Comparison of ENCODE assay signal across 10 cellular contexts in the genomic region with DNA sequence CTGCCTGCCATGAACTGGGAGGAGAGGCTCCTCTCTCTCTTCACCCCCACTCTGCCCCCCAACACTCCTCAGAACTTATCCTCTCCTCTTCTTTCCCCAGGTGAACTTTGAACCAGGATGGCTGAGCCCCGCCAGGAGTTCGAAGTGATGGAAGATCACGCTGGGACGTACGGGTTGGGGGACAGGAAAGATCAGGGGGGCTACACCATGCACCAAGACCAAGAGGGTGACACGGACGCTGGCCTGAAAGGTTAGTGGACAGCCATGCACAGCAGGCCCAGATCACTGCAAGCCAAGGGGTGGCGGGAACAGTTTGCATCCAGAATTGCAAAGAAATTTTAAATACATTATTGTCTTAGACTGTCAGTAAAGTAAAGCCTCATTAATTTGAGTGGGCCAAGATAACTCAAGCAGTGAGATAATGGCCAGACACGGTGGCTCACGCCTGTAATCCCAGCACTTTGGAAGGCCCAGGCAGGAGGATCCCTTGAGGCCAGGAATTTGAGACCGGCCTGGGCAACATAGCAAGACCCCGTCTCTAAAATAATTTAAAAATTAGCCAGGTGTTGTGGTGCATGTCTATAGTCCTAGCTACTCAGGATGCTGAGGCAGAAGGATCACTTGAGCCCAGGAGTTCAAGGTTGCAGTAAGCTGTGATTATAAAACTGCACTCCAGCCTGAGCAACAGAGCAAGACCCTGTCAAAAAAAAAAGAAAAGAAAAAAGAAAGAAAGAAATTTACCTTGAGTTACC. TPM values are rescaled to one million over a fixed set of nuclear protein-coding genes. Genes with fewer than 3 reads are reported as not detected.
"Had no signal": no experiment of that assay in that cellular context is flagged by ENCODE, and none has a peak within 500 bp of the region (broad histone marks: within the 10 kb centered on the region; RNA-seq: fewer than 3 reads in every experiment).

No MANE protein-coding gene starts in this region.

- H3K4me3 ChIP-seq: GM23338, HAP-1 had no signal

- H3K4me2 ChIP-seq: GM23338 had no signal

- H3K9me3 ChIP-seq: HAP-1 had no signal

- FAIRE-seq: HepG2 had no signal

- H3K4me1 ChIP-seq: HAP-1 had no signal

- ATAC-seq: GM23338, HCT116, HepG2 had no signal

- H2AFZ ChIP-seq: GM23338 had no signal

- H3K27ac ChIP-seq: HL-60 had no signal

- H3K36me3 ChIP-seq: HAP-1 had no signal

- DNase-seq: H7, KG1 had no signal

RNA-seq across cellular contexts. Expression of a gene that starts 36.7 kb away (rescaled TPM):
- total RNA-seq: GM23338, H4, H7, HepG2, HT1080 had no signal
- polyA plus RNA-seq: HepG2, IgD-negative memory B cell had no signal
